8 cellular contexts compared by ENCODE assay signal in the genomic region with DNA sequence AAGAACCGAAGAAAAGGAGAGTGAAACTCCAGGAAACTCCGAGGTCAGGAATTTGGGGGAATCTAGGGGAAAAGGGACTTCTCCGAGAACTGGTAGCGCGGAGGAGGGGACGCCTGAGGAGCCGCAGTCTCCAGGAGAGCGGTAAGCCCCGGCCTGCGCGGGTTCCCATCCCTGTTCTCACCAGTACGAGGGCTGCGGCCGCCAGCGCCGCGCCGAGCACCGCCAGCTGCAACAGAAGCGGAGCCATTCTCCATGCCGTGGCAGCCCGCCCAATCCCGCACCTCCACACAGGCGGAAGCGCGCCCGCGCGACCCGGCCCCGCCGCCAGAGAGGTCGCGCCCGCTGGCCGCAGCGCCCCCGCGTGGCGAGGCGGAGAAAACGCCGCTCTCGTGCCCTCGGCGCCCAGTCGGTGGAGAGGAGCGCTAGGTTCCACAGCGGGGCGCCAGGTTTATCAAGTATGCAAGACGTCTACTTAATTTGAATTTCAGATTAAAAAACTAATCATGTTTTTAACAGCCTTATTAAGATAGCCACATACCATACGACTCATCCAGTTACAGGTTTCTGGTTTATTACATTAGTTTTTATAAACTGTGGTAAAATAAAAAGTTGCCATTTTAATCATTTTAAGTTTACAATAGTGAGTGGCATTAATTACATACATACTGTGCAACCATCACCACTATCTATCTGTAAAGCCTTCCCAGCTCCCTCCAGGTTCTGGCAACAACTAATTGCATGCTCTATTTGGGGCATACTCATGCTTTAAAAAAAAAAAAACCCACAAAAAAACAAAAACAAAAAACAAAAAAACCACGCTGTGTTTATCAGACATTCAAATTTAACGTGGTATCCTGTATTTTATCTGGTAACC. TPM values are rescaled to one million over a fixed set of nuclear protein-coding genes. Genes with fewer than 3 reads are reported as not detected.
DNase-seq lines count a peak whose midpoint lies in the region; ATAC-seq and TF ChIP-seq lines count a peak whose summit lies in the region.

A gene with protein sequence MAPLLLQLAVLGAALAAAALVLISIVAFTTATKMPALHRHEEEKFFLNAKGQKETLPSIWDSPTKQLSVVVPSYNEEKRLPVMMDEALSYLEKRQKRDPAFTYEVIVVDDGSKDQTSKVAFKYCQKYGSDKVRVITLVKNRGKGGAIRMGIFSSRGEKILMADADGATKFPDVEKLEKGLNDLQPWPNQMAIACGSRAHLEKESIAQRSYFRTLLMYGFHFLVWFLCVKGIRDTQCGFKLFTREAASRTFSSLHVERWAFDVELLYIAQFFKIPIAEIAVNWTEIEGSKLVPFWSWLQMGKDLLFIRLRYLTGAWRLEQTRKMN (minus strand): TSS at position 287 of the 874 bp plus-strand sequence. CDS start 40 bp downstream, at position 247.

- H3K4me1 Mint-ChIP-seq in CD4-positive, alpha-beta T cell (ENCODE audit: low read depth): peaks cover 47% of the 10 kb centered on the region
- peaks cover 36% of the 10 kb centered on the region for H3K4me1 Mint-ChIP-seq in activated CD4-positive, alpha-beta memory T cell treated with anti-CD3 and anti-CD28 coated beads for 36 hours (ENCODE audit: low read depth)

- peak; percentile 87 to 94 (median 90) for DNase-seq in CD4-positive, alpha-beta T cell
- DNase-seq in NCI-H82 treated with DMSO at 0.1 percent for 48 hours (lab: John Stamatoyannopoulos, UW; ENCODE audit: unreplicated experiment) (peak; percentile 90), dermis microvascular lymphatic vessel endothelial cell (ENCODE audit: low read depth in 2 of 2) (peak; percentile 65 to 92), lower leg skin (ENCODE audit: low spot score in 2 of 2) (peak; percentile 80 to 97)
- DNase-seq in activated CD4-positive, alpha-beta memory T cell treated with anti-CD3 and anti-CD28 coated beads for 36 hours: peak; percentile 94
- DNase-seq in stimulated activated CD4-positive, alpha-beta T cell treated with anti-CD3 and anti-CD28 coated beads, Interleukin-4, amount 100 ng/mL, for 48 hours (ENCODE audit: low read depth in 2 of 2): peak; percentile 85 to 86

- peak; percentile 97 for TF ChIP-seq CTCF in CD4-positive, alpha-beta T cell (IDR thresholded peaks at IDR 0.05)
- no peak for TF ChIP-seq CTCF in lower leg skin (IDR thresholded peaks at IDR 0.05)

- H3K9me3 ChIP-seq in CD4-positive, alpha-beta T cell (ENCODE audit: control insufficient read depth, low read length): no peaks in the 10 kb centered on the region

- H3K27ac Mint-ChIP-seq in CD4-positive, alpha-beta T cell: peak within 1 kb of the TSS; percentile 99
- peak within 1 kb of the TSS; percentile 99 for H3K27ac Mint-ChIP-seq in activated CD4-positive, alpha-beta memory T cell treated with anti-CD3 and anti-CD28 coated beads for 36 hours

- intact Hi-C loops in CD4-positive, alpha-beta T cell (cut with DNase I, micrococcal nuclease): loop anchor here in 1 of 2 experiments (5.0 kb wide), 3 partner anchors 177 to 1353 kb away; a partner anchor contains a TSS
- intact Hi-C loops in activated CD4-positive, alpha-beta memory T cell treated with anti-CD3 and anti-CD28 coated beads for 36 hours (cut with micrococcal nuclease): loop anchor here (1.0 kb wide), 3 partner anchors 60 to 653 kb away; a partner anchor contains a TSS
- intact Hi-C loops in lower leg skin (cut with DNase I; ENCODE audit: low total_unique reads): no loop called here

- peaks cover 5% of the 10 kb centered on the region for H3K27me3 Mint-ChIP-seq in CD4-positive, alpha-beta T cell
- H3K27me3 Mint-ChIP-seq in activated CD4-positive, alpha-beta memory T cell treated with anti-CD3 and anti-CD28 coated beads for 36 hours: no peaks in the 10 kb centered on the region

- ATAC-seq in CD4-positive, alpha-beta T cell (ENCODE audit: poor library complexity): peak; percentile 62
- ATAC-seq in GM19397 (IDR thresholded peaks at IDR 0.05; ENCODE audit: unreplicated experiment): peak; percentile 72
- ATAC-seq in HG03565 (IDR thresholded peaks at IDR 0.05; ENCODE audit: unreplicated experiment): peak; percentile 72

- peak within 1 kb of the TSS; percentile 99 for H3K27ac ChIP-seq in CD4-positive, alpha-beta T cell (ENCODE audit: low read depth, low read length)

- POLR2A ChIA-PET in CD4-positive, alpha-beta T cell (lab: Charles Lee): interaction anchor here (0.6 to 3.4 kb wide), 17 partner anchors 9 to 1349 kb away, joined by 3 to 51 read pairs (median 6); a partner anchor contains a TSS
- POLR2A ChIA-PET in activated CD4-positive, alpha-beta memory T cell treated with anti-CD3 and anti-CD28 coated beads for 36 hours (lab: Charles Lee): interaction anchor here (0.9 to 1.5 kb wide), 4 partner anchors 11 to 181 kb away, joined by 3 to 4 read pairs (median 3); a partner anchor contains a TSS

- peak within 1 kb of the TSS; percentile 93 for H3K4me3 ChIP-seq in lower leg skin (ENCODE audit: low read depth, poor library complexity, severe bottlenecking)

- H3K27me3 ChIP-seq in CD4-positive, alpha-beta T cell (ENCODE audit: control insufficient read depth, insufficient read depth, low read length): no peaks in the 10 kb centered on the region

- peak within 1 kb of the TSS; percentile 96 for H3K4me3 Mint-ChIP-seq in CD4-positive, alpha-beta T cell
- H3K4me3 Mint-ChIP-seq in activated CD4-positive, alpha-beta memory T cell treated with anti-CD3 and anti-CD28 coated beads for 36 hours: peak within 1 kb of the TSS; percentile 98

- peaks cover 75% of the 10 kb centered on the region for H3K36me3 Mint-ChIP-seq in CD4-positive, alpha-beta T cell (ENCODE audit: low read depth)
- H3K36me3 Mint-ChIP-seq in activated CD4-positive, alpha-beta memory T cell treated with anti-CD3 and anti-CD28 coated beads for 36 hours: peaks cover 41% of the 10 kb centered on the region

- WGBS in lower leg skin, 2 donors: 0 to 1% methylated on average over 38 to 52 of the region's 54 CpGs

- no peaks in the 10 kb centered on the region for H3K9me3 Mint-ChIP-seq in CD4-positive, alpha-beta T cell
- no peaks in the 10 kb centered on the region for H3K9me3 Mint-ChIP-seq in activated CD4-positive, alpha-beta memory T cell treated with anti-CD3 and anti-CD28 coated beads for 36 hours

- CTCF ChIA-PET in CD4-positive, alpha-beta T cell (lab: Charles Lee): interaction anchor here (0.6 to 2.0 kb wide), 17 partner anchors 9 to 181 kb away, joined by 3 to 10 read pairs (median 4); a partner anchor contains a TSS
- CTCF ChIA-PET in activated CD4-positive, alpha-beta memory T cell treated with anti-CD3 and anti-CD28 coated beads for 36 hours (lab: Charles Lee): interaction anchor here (0.7 to 1.8 kb wide), 9 partner anchors 9 to 187 kb away, joined by 3 to 7 read pairs (median 3); no protein-coding TSS in a partner anchor

- no peak for TF ChIP-seq POLR2A in lower leg skin (IDR thresholded peaks at IDR 0.05)

RNA-seq across cellular contexts. Expression of the gene that starts here (rescaled TPM):
- total RNA-seq in CD4-positive, alpha-beta T cell: 10 to 100 TPM; 14.4 to 15.1 TPM
- total RNA-seq in activated CD4-positive, alpha-beta memory T cell treated with anti-CD3 and anti-CD28 coated beads for 36 hours: 10 to 100 TPM; 25.9 to 27.6 TPM
- total RNA-seq in dermis microvascular lymphatic vessel endothelial cell: 29.8 and 34.4 TPM in 2 replicates
- total RNA-seq in lower leg skin: 10 to 100 TPM; 11.8 to 28.1 (median 20.4) TPM

Comparison
In these comparisons a context has a peak if more than half of its experiments do, and no peak if none do; other contexts are left out.
1. Peak in every context shown above with its lines: DNase-seq, ATAC-seq, H3K4me3 ChIP-seq and H3K27ac ChIP-seq.